ENCODE assay signal across 8 cellular contexts in genomic region chr20:5504061-5504739, GRCh38.
A peak's percentile ranks its signal among the peaks of the same experiment; 100 is the strongest.
DNase-seq lines count a peak whose midpoint lies in the region; ATAC-seq and TF ChIP-seq lines count a peak whose summit lies in the region.

No MANE protein-coding gene starts in this region.

- no peaks in the 10 kb centered on the region for H3K9me3 Mint-ChIP-seq in H9
- no peaks in the 10 kb centered on the region for H3K9me3 Mint-ChIP-seq in CD8-positive, alpha-beta T cell

- no peaks in the 10 kb centered on the region for H3K4me1 ChIP-seq in H9 (ENCODE audit: insufficient read depth, low read length)
- H3K4me1 ChIP-seq in left ventricle myocardium inferior = peaks cover 7% of the 10 kb centered on the region
- no peaks in the 10 kb centered on the region for H3K4me1 ChIP-seq in CD8-positive, alpha-beta T cell (ENCODE audit: insufficient read depth, low read length)

- peaks cover 0 to 4% of the 10 kb centered on the region in 2 experiments; a peak in 1 of 4 replicates for H3K4me1 Mint-ChIP-seq in H9
- H3K4me1 Mint-ChIP-seq in CD8-positive, alpha-beta T cell (ENCODE audit: low read depth) = peaks cover 4% of the 10 kb centered on the region

- no peak overlapping the region for H4K91ac ChIP-seq in H9 (ENCODE audit: insufficient read length, low read depth, low read length)

- CTCF ChIA-PET in CD8-positive, alpha-beta T cell (lab: Charles Lee) = no interaction called here

- H3K18ac ChIP-seq in H9 (ENCODE audit: insufficient read length, low read depth, low read length) = no peak overlapping the region

- POLR2A ChIA-PET in CD8-positive, alpha-beta T cell (lab: Charles Lee) = no interaction called here

- no peak overlapping the region for H2BK15ac ChIP-seq in H9 (ENCODE audit: low read depth, low read length)

- H3K27ac ChIP-seq in H9 (ENCODE audit: insufficient read length, low read depth, low read length) (no peak overlapping the region), left ventricle myocardium inferior (replicated peaks) (peak overlapping the region; percentile 88)
- H3K27ac ChIP-seq in CD8-positive, alpha-beta T cell (ENCODE audit: low read depth, low read length) = no peak overlapping the region

- H2AFZ ChIP-seq in H9 (ENCODE audit: low read length) = no peak overlapping the region

- H4K20me1 ChIP-seq in H9 (ENCODE audit: control insufficient read depth, insufficient read depth, insufficient read length) = no peaks in the 10 kb centered on the region

- H3K9ac ChIP-seq in H9 (ENCODE audit: extremely low read depth, insufficient read length, low read length) = no peak overlapping the region

- intact Hi-C loops in left ventricle myocardium inferior (cut with micrococcal nuclease) = no loop called here
- intact Hi-C loops in CD8-positive, alpha-beta T cell (cut with DNase I, micrococcal nuclease) = no loop called here

- H3K4me3 ChIP-seq in left ventricle myocardium inferior = peak overlapping the region; percentile 87
- H3K4me3 ChIP-seq in CD8-positive, alpha-beta T cell (ENCODE audit: low read depth, low read length) = no peak overlapping the region

- no peak overlapping the region for H2BK12ac ChIP-seq in H9 (ENCODE audit: insufficient read length, low read depth, low read length)

- H2BK120ac ChIP-seq in H9 (ENCODE audit: low read depth, low read length, poor library complexity, severe bottlenecking) = no peak overlapping the region

- TF ChIP-seq CTCF in H9 (conservative IDR thresholded peaks at IDR 0.05) (0 out of 3 replicates have a peak, but pooled peaks have one; percentile 13), left ventricle myocardium inferior (IDR thresholded peaks at IDR 0.05; ENCODE audit: borderline replicate concordance) (peak; percentile 41)
- no peak for TF ChIP-seq CTCF in CD8-positive, alpha-beta T cell (IDR thresholded peaks at IDR 0.05)

- H3K23ac ChIP-seq in H9 (ENCODE audit: insufficient read length, low read depth, low read length) = no peak overlapping the region

- no peaks in the 10 kb centered on the region for H3K79me2 ChIP-seq in H9 (ENCODE audit: insufficient read depth, low read length)

- no peak overlapping the region for H3K4me2 ChIP-seq in H9 (ENCODE audit: insufficient read depth, insufficient read length, low read length)

- WGBS in H9 (ENCODE audit: extremely low coverage, insufficient read length, low lambda C conversion rate) = no CpG with 5 or more reads among the region's 34 CpGs

- no peak overlapping the region for H2BK20ac ChIP-seq in H9 (ENCODE audit: low read depth, low read length, poor library complexity, severe bottlenecking)

- H3T11ph ChIP-seq in H9 (ENCODE audit: low read length) = no peak overlapping the region

- H3K23me2 ChIP-seq in H9 (ENCODE audit: insufficient read length, low read depth, low read length, poor library complexity, severe bottlenecking) = no peaks in the 10 kb centered on the region

- peaks cover 6% of the 10 kb centered on the region for H3K36me3 ChIP-seq in left ventricle myocardium inferior
- H3K36me3 ChIP-seq in CD8-positive, alpha-beta T cell (ENCODE audit: insufficient read depth, low read length) = no peaks in the 10 kb centered on the region

- H3K4ac ChIP-seq in H9 (ENCODE audit: low read depth, low read length) = no peak overlapping the region

- H3K27me3 ChIP-seq in H9 (ENCODE audit: insufficient read depth, low read length) = no peaks in the 10 kb centered on the region
- no peaks in the 10 kb centered on the region for H3K27me3 ChIP-seq in left ventricle myocardium inferior (ENCODE audit: low read depth)
- peaks cover 5% of the 10 kb centered on the region for H3K27me3 ChIP-seq in CD8-positive, alpha-beta T cell (ENCODE audit: insufficient read depth, low read length)

- H3K9me3 ChIP-seq in H9 (ENCODE audit: control insufficient read depth, low read depth, low read length) (no peaks in the 10 kb centered on the region), left ventricle myocardium inferior (replicated peaks) (no peaks in the 10 kb centered on the region)
- H3K9me3 ChIP-seq in CD8-positive, alpha-beta T cell (ENCODE audit: low read length) = no peaks in the 10 kb centered on the region

- H2BK5ac ChIP-seq in H9 (ENCODE audit: insufficient read length, low read length) = no peak overlapping the region

- no peak overlapping the region for H3K4me3 Mint-ChIP-seq in H9
- no peak overlapping the region for H3K4me3 Mint-ChIP-seq in CD8-positive, alpha-beta T cell

- no peaks in the 10 kb centered on the region; the same call in 1 of the 2 replicates for H3K27me3 Mint-ChIP-seq in H9 (ENCODE audit: low read depth)
- peaks cover 4% of the 10 kb centered on the region for H3K27me3 Mint-ChIP-seq in CD8-positive, alpha-beta T cell (ENCODE audit: low read depth)

- H3K56ac ChIP-seq in H9 (ENCODE audit: insufficient read length, low read depth, low read length) = no peak overlapping the region

- DNase-seq in C1 segment of cervical spinal cord (lab: John Stamatoyannopoulos, UW) (peak in 12 of 14 donors; percentile 16 to 73 (median 56)), H9 (peak; percentile 68), left ventricle myocardium inferior (peak; percentile 77), retina (peak; percentile 85), NCI-H128 (lab: John Stamatoyannopoulos, UW; ENCODE audit: unreplicated experiment) (no peak)
- DNase-seq in activated T-cell treated with anti-CD3 and anti-CD28 coated beads, Interleukin-2, amount 50 U/mL, for 48 hours = peak; percentile 27 to 33
- no peak for DNase-seq in CD8-positive, alpha-beta T cell

- H2AK5ac ChIP-seq in H9 (ENCODE audit: insufficient read length, low read length) = no peak overlapping the region

- ATAC-seq in GM21717 (IDR thresholded peaks at IDR 0.05; ENCODE audit: unreplicated experiment) = no peak
- no peak for ATAC-seq in CD8-positive, alpha-beta T cell

- no peak overlapping the region for H3K27ac Mint-ChIP-seq in H9
- no peak overlapping the region for H3K27ac Mint-ChIP-seq in CD8-positive, alpha-beta T cell

- H3K36me3 Mint-ChIP-seq in H9 (ENCODE audit: insufficient read depth in 1 of 3, low read depth in 3 of 3) = no peaks in the 10 kb centered on the region
- no peaks in the 10 kb centered on the region for H3K36me3 Mint-ChIP-seq in CD8-positive, alpha-beta T cell

- no peaks in the 10 kb centered on the region for H3K79me1 ChIP-seq in H9 (ENCODE audit: insufficient read depth, low read depth, low read length, poor library complexity, severe bottlenecking)

- no peak overlapping the region for H4K8ac ChIP-seq in H9 (replicated peaks; ENCODE audit: insufficient read length, low read depth, low read length)

- no peak overlapping the region for H4K5ac ChIP-seq in H9 (ENCODE audit: insufficient read length, low read depth, low read length)

- H3K14ac ChIP-seq in H9 (ENCODE audit: insufficient read depth, low read length) = no peak overlapping the region

Comparison
In these comparisons a context has a peak if more than half of its experiments do, and no peak if none do; other contexts are left out.
1. DNase-seq: peak in C1 segment of cervical spinal cord (12 of 14), H9 (single experiment), activated T-cell treated with anti-CD3 and anti-CD28 coated beads, Interleukin-2, amount 50 U/mL, for 48 hours (2 of 2), left ventricle myocardium inferior (single experiment) and retina (single experiment); none in CD8-positive, alpha-beta T cell (0 of 7) and NCI-H128 (single experiment).